In the genomic region with DNA sequence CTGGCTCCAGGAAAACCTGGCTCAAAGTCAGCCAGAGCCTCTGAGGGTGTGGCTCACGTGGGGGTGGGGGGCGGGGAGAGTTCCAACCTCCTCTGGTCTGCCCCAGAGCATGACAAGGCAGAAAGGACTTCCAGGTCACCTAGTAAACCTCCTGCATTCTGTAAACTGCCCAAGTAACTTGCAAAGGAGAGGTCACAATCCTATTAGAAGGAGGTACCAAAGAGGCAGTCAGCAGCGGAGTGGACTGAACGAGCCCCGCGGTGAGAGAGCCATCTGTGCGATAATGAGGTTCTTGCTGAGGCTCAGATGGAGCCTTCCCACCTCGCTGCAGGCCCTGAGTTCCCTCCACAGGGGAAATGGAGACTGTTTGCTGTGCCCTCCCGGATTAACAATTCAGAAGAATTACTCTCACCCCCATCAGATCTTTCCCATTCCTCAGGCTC, we compare ENCODE assay signal across 1 cellular context.
TF ChIP-seq lines count a peak whose summit lies in the region.

No MANE protein-coding gene starts in this region.

TF ChIP-seq in HepG2, 621 proteins besides CTCF, POLR2A, EP300 and RAD21 (continued from another document):
- TF ChIP-seq, protein P1, sequence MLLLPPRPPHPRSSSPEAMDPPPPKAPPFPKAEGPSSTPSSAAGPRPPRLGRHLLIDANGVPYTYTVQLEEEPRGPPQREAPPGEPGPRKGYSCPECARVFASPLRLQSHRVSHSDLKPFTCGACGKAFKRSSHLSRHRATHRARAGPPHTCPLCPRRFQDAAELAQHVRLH (CRISPR knock-in tag; IDR thresholded peaks at IDR 0.05; ENCODE audit: borderline replicate concordance, low read depth): no peak
- no peak for TF ChIP-seq KDM2A (CRISPR knock-in tag; IDR thresholded peaks at IDR 0.05; ENCODE audit: borderline replicate concordance, low read depth)
- no peak for TF ChIP-seq ZGPAT (CRISPR knock-in tag; IDR thresholded peaks at IDR 0.05)
- TF ChIP-seq AKAP8 (CRISPR knock-in tag; IDR thresholded peaks at IDR 0.05): no peak
- TF ChIP-seq GRHL1 (CRISPR knock-in tag; conservative IDR thresholded peaks at IDR 0.05): no peak
- TF ChIP-seq, protein P2, sequence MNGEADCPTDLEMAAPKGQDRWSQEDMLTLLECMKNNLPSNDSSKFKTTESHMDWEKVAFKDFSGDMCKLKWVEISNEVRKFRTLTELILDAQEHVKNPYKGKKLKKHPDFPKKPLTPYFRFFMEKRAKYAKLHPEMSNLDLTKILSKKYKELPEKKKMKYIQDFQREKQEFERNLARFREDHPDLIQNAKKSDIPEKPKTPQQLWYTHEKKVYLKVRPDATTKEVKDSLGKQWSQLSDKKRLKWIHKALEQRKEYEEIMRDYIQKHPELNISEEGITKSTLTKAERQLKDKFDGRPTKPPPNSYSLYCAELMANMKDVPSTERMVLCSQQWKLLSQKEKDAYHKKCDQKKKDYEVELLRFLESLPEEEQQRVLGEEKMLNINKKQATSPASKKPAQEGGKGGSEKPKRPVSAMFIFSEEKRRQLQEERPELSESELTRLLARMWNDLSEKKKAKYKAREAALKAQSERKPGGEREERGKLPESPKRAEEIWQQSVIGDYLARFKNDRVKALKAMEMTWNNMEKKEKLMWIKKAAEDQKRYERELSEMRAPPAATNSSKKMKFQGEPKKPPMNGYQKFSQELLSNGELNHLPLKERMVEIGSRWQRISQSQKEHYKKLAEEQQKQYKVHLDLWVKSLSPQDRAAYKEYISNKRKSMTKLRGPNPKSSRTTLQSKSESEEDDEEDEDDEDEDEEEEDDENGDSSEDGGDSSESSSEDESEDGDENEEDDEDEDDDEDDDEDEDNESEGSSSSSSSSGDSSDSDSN (CRISPR knock-in tag; IDR thresholded peaks at IDR 0.05): no peak
- TF ChIP-seq ZNF468 (CRISPR knock-in tag; IDR thresholded peaks at IDR 0.05): no peak
